1 cellular context compared by ENCODE assay signal in the genomic region with DNA sequence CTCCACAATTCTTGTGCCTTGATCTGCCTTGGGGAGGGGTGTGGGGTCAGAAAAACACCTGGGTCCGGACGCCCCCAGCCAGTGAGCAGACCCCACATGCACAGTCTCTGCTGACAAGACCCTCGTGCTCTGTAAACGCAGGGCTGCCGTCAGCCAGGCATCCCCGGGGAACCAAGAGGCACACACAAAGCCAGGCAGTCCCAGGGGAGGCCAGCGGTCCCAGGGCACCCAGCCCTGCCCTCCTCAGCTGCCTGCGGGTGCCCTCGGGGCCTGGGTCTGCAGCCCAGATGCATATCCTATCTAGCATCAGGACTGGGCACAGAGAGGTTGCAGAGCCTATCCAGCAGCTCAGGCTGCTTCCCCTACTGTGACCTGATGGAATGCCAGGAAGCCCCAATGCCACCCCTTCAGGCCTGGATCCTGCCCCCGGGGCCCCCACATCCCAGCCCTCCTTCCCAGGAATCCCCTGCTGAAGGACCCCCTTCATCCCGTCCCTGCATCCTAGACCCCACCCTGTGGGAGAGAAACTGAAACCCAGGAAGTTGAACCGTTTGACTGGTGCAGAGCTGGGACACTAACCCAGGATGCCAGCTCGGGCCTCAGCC.
TF ChIP-seq lines count a peak whose summit lies in the region.

No MANE protein-coding gene starts in this region.

TF ChIP-seq in SK-N-SH, 30 proteins besides CTCF, POLR2A, EP300 and RAD21 (continued from another document):
- TF ChIP-seq, protein P1, sequence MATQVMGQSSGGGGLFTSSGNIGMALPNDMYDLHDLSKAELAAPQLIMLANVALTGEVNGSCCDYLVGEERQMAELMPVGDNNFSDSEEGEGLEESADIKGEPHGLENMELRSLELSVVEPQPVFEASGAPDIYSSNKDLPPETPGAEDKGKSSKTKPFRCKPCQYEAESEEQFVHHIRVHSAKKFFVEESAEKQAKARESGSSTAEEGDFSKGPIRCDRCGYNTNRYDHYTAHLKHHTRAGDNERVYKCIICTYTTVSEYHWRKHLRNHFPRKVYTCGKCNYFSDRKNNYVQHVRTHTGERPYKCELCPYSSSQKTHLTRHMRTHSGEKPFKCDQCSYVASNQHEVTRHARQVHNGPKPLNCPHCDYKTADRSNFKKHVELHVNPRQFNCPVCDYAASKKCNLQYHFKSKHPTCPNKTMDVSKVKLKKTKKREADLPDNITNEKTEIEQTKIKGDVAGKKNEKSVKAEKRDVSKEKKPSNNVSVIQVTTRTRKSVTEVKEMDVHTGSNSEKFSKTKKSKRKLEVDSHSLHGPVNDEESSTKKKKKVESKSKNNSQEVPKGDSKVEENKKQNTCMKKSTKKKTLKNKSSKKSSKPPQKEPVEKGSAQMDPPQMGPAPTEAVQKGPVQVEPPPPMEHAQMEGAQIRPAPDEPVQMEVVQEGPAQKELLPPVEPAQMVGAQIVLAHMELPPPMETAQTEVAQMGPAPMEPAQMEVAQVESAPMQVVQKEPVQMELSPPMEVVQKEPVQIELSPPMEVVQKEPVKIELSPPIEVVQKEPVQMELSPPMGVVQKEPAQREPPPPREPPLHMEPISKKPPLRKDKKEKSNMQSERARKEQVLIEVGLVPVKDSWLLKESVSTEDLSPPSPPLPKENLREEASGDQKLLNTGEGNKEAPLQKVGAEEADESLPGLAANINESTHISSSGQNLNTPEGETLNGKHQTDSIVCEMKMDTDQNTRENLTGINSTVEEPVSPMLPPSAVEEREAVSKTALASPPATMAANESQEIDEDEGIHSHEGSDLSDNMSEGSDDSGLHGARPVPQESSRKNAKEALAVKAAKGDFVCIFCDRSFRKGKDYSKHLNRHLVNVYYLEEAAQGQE (IDR thresholded peaks at IDR 0.05; ENCODE audit: low read depth, low read length), result no peak
- no peak for TF ChIP-seq FOXM1 (IDR thresholded peaks at IDR 0.05; ENCODE audit: low read depth)
- TF ChIP-seq SIN3A (IDR thresholded peaks at IDR 0.05; ENCODE audit: borderline replicate concordance, low read depth, low read length), result no peak
- TF ChIP-seq TEAD4 (IDR thresholded peaks at IDR 0.05; ENCODE audit: borderline replicate concordance, insufficient read depth), result no peak
- TF ChIP-seq CHD2 (IDR thresholded peaks at IDR 0.05; ENCODE audit: low read length, partially characterized antibody), result no peak
- no peak for TF ChIP-seq IRF3 (IDR thresholded peaks at IDR 0.05; ENCODE audit: low read depth, low read length)
- TF ChIP-seq FOSL2 (IDR thresholded peaks at IDR 0.05; ENCODE audit: borderline replicate concordance, low read depth), result no peak
- no peak for TF ChIP-seq MEF2A (IDR thresholded peaks at IDR 0.05; ENCODE audit: borderline replicate concordance, low read depth)
- TF ChIP-seq FOXJ3 (CRISPR knock-in tag; IDR thresholded peaks at IDR 0.05), result no peak
